ENCODE assay signal across 1 cellular context in the genomic region with DNA sequence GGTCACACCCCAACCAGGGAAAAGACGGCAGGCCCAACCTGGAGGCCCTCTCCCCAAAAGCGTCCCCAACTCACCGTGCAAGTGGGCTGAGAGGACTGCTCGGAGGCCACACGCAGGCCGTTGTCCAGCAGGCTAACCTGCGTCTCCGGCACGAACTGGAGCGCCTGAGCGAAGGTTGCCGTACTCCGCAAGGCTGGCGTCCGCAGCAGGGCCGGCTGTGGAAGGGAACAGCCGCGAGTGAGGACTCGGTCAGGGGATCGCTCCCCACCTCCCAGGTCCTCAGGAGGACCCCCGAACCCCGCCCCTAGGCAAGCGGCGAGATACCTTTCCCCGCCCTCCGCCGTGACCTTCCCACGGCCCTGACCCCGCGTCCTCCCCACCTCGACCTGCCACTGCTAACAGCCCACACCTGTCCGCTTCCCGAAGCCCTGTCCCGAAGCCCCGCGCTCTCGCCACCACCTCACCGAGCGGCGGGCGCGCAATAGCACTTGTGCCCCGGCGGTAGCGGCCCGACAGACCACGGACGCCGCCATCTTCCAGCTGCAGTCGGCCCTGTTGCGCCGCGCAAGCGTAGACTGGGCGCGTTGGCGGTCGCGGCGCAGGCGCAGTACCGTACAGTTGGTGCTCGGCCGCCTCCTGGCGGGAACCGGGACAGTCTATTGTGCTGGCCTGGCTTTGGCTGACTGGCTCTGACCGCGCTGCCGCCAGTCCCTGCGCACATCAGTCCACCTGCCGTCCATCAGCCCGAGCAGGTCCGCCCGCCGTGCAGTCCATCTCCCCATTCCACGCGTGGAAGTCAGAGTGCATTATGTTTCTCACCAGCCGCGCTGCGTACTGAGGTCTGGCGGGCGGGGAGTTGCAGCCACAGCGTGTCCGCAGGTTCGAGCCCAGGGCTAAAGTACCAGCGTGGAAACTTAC.
A peak's percentile ranks its signal among the peaks of the same experiment; 100 is the strongest.
TF ChIP-seq lines count a peak whose summit lies in the region.

UQCRC1 (minus strand) TSS at position 559 of the 918 bp plus-strand sequence; CDS start at position 533, 26 bp downstream.

TF ChIP-seq in K562, 482 proteins besides CTCF, POLR2A, EP300 and RAD21 (continued from another document and continues in another):
- no peak for TF ChIP-seq STAT6 (CRISPR knock-in tag; IDR thresholded peaks at IDR 0.05)
- 0 out of 2 replicates have a peak, but pooled peaks have one; percentile 16 for TF ChIP-seq L3MBTL2 (IDR thresholded peaks at IDR 0.05)
- TF ChIP-seq POU5F1 (IDR thresholded peaks at IDR 0.05; ENCODE audit: borderline replicate concordance, low read depth, low read length, partially characterized antibody): no peak
- no peak for TF ChIP-seq ZNF77 (CRISPR knock-in tag; IDR thresholded peaks at IDR 0.05)
- TF ChIP-seq, protein P1, sequence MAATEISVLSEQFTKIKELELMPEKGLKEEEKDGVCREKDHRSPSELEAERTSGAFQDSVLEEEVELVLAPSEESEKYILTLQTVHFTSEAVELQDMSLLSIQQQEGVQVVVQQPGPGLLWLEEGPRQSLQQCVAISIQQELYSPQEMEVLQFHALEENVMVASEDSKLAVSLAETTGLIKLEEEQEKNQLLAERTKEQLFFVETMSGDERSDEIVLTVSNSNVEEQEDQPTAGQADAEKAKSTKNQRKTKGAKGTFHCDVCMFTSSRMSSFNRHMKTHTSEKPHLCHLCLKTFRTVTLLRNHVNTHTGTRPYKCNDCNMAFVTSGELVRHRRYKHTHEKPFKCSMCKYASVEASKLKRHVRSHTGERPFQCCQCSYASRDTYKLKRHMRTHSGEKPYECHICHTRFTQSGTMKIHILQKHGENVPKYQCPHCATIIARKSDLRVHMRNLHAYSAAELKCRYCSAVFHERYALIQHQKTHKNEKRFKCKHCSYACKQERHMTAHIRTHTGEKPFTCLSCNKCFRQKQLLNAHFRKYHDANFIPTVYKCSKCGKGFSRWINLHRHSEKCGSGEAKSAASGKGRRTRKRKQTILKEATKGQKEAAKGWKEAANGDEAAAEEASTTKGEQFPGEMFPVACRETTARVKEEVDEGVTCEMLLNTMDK (IDR thresholded peaks at IDR 0.05; ENCODE audit: borderline replicate concordance, insufficient read depth, low read depth, low read length, poor library complexity, severe bottlenecking): peak; percentile 99
- peak; percentile 84 for TF ChIP-seq GABPB1 (CRISPR knock-in tag; IDR thresholded peaks at IDR 0.05)
- no peak for TF ChIP-seq ZNF12 (CRISPR knock-in tag; IDR thresholded peaks at IDR 0.05)
- TF ChIP-seq THRAP3 (IDR thresholded peaks at IDR 0.05; ENCODE audit: borderline replicate concordance): no peak
- TF ChIP-seq ETV5 (CRISPR knock-in tag; IDR thresholded peaks at IDR 0.05; ENCODE audit: low read depth): no peak
- TF ChIP-seq PHTF2 (CRISPR knock-in tag; IDR thresholded peaks at IDR 0.05): no peak
- no peak for TF ChIP-seq IFI16 (CRISPR knock-in tag; IDR thresholded peaks at IDR 0.05)
- 0 out of 4 replicates have a peak, but pooled peaks of 1 of the 2 experiments have one; percentile 37 for TF ChIP-seq UBTF (IDR thresholded peaks at IDR 0.05; ENCODE audit: borderline replicate concordance in 1 of 2, low read depth in 2 of 2, low read length in 2 of 2)
- no peak for TF ChIP-seq SAFB2 (IDR thresholded peaks at IDR 0.05; ENCODE audit: borderline replicate concordance, low read depth, low read length, severe bottlenecking)
- TF ChIP-seq, protein P2, sequence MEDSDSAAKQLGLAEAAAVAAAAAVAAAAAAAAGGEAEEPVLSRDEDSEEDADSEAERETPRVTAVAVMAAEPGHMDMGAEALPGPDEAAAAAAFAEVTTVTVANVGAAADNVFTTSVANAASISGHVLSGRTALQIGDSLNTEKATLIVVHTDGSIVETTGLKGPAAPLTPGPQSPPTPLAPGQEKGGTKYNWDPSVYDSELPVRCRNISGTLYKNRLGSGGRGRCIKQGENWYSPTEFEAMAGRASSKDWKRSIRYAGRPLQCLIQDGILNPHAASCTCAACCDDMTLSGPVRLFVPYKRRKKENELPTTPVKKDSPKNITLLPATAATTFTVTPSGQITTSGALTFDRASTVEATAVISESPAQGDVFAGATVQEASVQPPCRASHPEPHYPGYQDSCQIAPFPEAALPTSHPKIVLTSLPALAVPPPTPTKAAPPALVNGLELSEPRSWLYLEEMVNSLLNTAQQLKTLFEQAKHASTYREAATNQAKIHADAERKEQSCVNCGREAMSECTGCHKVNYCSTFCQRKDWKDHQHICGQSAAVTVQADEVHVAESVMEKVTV (CRISPR knock-in tag; IDR thresholded peaks at IDR 0.05): no peak
- no peak for TF ChIP-seq ZBTB9 (CRISPR knock-in tag; IDR thresholded peaks at IDR 0.05)
- TF ChIP-seq ETS2 (tag; IDR thresholded peaks at IDR 0.05; ENCODE audit: borderline replicate concordance, poor library complexity, severe bottlenecking): no peak
- no peak for TF ChIP-seq ELK3 (CRISPR knock-in tag; IDR thresholded peaks at IDR 0.05)
- no peak for TF ChIP-seq ILF3 (IDR thresholded peaks at IDR 0.05; ENCODE audit: borderline replicate concordance)
- no peak for TF ChIP-seq ZFP1 (CRISPR knock-in tag; IDR thresholded peaks at IDR 0.05)
- no peak for TF ChIP-seq CBX3 (IDR thresholded peaks at IDR 0.05; ENCODE audit: borderline replicate concordance in 1 of 2, low read length in 2 of 2)
- no peak for TF ChIP-seq PTTG1 (tag; IDR thresholded peaks at IDR 0.05; ENCODE audit: low read depth)
- peak; percentile 71 to 98 (median 93) for TF ChIP-seq YY1 (IDR thresholded peaks at IDR 0.05; ENCODE audit: borderline replicate concordance in 1 of 3, control insufficient read depth in 1 of 3, extremely low read depth in 1 of 3, insufficient read depth in 3 of 3, insufficient read length in 1 of 3, insufficient replicate concordance in 2 of 3, low read depth in 1 of 3, low read length in 2 of 3)
- peak in 1 of 2 experiments; percentile 27; a peak in 1 of 4 replicates for TF ChIP-seq SIX5 (IDR thresholded peaks at IDR 0.05; ENCODE audit: borderline replicate concordance in 1 of 2, insufficient read depth in 1 of 2, low read depth in 1 of 2, low read length in 2 of 2)
- no peak for TF ChIP-seq ATF2 (CRISPR knock-in tag; IDR thresholded peaks at IDR 0.05)
- TF ChIP-seq MXI1 (IDR thresholded peaks at IDR 0.05; ENCODE audit: low read depth, low read length): no peak
- TF ChIP-seq CEBPB (tag; IDR thresholded peaks at IDR 0.05): no peak
- TF ChIP-seq MAFF (IDR thresholded peaks at IDR 0.05; ENCODE audit: low read length): no peak
- TF ChIP-seq EP400 (IDR thresholded peaks at IDR 0.05): peak; percentile 85
- no peak for TF ChIP-seq BMI1 (IDR thresholded peaks at IDR 0.05; ENCODE audit: low read length)
- no peak for TF ChIP-seq HMG20A (CRISPR knock-in tag; conservative IDR thresholded peaks at IDR 0.05)
- TF ChIP-seq ZNF175 (CRISPR knock-in tag; IDR thresholded peaks at IDR 0.05; ENCODE audit: low read depth): no peak
- TF ChIP-seq CHAMP1 (IDR thresholded peaks at IDR 0.05): no peak
- TF ChIP-seq PYGO2 (tag; IDR thresholded peaks at IDR 0.05): no peak
- TF ChIP-seq NR2C1 (IDR thresholded peaks at IDR 0.05): peak; percentile 67
- TF ChIP-seq NR2C1 (tag; IDR thresholded peaks at IDR 0.05): peak; percentile 73
- TF ChIP-seq ZNF444 (CRISPR knock-in tag; IDR thresholded peaks at IDR 0.05): no peak
- TF ChIP-seq MEF2A (IDR thresholded peaks at IDR 0.05; ENCODE audit: control insufficient read depth, low read depth, low read length): no peak
- TF ChIP-seq U2AF2 (optimal IDR thresholded peaks at IDR 0.05; ENCODE audit: low read depth, low read length): no peak
- TF ChIP-seq ATF3 (IDR thresholded peaks at IDR 0.05): no peak
- TF ChIP-seq ATF3 (CRISPR knock-in tag; conservative IDR thresholded peaks at IDR 0.05): no peak
- TF ChIP-seq ZNF707 (CRISPR knock-in tag; conservative IDR thresholded peaks at IDR 0.05): no peak
- TF ChIP-seq ZBTB1 (CRISPR knock-in tag; IDR thresholded peaks at IDR 0.05; ENCODE audit: borderline replicate concordance, low read depth): peak; percentile 66; the same call in 1 of the 2 replicates
